1 cellular context compared by ENCODE assay signal in genomic region chr22:28669388-28669787, GRCh38.
A peak's percentile ranks its signal among the peaks of the same experiment; 100 is the strongest.
TF ChIP-seq lines count a peak whose summit lies in the region.

No MANE protein-coding gene starts in this region.

TF ChIP-seq in HepG2, 621 proteins besides CTCF, POLR2A, EP300 and RAD21 (continued from another document):
- no peak for TF ChIP-seq ZBTB46 (CRISPR knock-in tag; IDR thresholded peaks at IDR 0.05; ENCODE audit: borderline replicate concordance)
- TF ChIP-seq KLF16 (CRISPR knock-in tag; IDR thresholded peaks at IDR 0.05) = no peak
- no peak for TF ChIP-seq MTF2 (CRISPR knock-in tag; IDR thresholded peaks at IDR 0.05; ENCODE audit: borderline replicate concordance)
- TF ChIP-seq ZNF644 (CRISPR knock-in tag; IDR thresholded peaks at IDR 0.05; ENCODE audit: low read depth) = no peak
- no peak for TF ChIP-seq STAG1 (CRISPR knock-in tag; IDR thresholded peaks at IDR 0.05)
- TF ChIP-seq, protein P1, sequence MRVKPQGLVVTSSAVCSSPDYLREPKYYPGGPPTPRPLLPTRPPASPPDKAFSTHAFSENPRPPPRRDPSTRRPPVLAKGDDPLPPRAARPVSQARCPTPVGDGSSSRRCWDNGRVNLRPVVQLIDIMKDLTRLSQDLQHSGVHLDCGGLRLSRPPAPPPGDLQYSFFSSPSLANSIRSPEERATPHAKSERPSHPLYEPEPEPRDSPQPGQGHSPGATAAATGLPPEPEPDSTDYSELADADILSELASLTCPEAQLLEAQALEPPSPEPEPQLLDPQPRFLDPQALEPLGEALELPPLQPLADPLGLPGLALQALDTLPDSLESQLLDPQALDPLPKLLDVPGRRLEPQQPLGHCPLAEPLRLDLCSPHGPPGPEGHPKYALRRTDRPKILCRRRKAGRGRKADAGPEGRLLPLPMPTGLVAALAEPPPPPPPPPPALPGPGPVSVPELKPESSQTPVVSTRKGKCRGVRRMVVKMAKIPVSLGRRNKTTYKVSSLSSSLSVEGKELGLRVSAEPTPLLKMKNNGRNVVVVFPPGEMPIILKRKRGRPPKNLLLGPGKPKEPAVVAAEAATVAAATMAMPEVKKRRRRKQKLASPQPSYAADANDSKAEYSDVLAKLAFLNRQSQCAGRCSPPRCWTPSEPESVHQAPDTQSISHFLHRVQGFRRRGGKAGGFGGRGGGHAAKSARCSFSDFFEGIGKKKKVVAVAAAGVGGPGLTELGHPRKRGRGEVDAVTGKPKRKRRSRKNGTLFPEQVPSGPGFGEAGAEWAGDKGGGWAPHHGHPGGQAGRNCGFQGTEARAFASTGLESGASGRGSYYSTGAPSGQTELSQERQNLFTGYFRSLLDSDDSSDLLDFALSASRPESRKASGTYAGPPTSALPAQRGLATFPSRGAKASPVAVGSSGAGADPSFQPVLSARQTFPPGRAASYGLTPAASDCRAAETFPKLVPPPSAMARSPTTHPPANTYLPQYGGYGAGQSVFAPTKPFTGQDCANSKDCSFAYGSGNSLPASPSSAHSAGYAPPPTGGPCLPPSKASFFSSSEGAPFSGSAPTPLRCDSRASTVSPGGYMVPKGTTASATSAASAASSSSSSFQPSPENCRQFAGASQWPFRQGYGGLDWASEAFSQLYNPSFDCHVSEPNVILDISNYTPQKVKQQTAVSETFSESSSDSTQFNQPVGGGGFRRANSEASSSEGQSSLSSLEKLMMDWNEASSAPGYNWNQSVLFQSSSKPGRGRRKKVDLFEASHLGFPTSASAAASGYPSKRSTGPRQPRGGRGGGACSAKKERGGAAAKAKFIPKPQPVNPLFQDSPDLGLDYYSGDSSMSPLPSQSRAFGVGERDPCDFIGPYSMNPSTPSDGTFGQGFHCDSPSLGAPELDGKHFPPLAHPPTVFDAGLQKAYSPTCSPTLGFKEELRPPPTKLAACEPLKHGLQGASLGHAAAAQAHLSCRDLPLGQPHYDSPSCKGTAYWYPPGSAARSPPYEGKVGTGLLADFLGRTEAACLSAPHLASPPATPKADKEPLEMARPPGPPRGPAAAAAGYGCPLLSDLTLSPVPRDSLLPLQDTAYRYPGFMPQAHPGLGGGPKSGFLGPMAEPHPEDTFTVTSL (CRISPR knock-in tag; IDR thresholded peaks at IDR 0.05; ENCODE audit: borderline replicate concordance) = no peak
- TF ChIP-seq, protein P2, sequence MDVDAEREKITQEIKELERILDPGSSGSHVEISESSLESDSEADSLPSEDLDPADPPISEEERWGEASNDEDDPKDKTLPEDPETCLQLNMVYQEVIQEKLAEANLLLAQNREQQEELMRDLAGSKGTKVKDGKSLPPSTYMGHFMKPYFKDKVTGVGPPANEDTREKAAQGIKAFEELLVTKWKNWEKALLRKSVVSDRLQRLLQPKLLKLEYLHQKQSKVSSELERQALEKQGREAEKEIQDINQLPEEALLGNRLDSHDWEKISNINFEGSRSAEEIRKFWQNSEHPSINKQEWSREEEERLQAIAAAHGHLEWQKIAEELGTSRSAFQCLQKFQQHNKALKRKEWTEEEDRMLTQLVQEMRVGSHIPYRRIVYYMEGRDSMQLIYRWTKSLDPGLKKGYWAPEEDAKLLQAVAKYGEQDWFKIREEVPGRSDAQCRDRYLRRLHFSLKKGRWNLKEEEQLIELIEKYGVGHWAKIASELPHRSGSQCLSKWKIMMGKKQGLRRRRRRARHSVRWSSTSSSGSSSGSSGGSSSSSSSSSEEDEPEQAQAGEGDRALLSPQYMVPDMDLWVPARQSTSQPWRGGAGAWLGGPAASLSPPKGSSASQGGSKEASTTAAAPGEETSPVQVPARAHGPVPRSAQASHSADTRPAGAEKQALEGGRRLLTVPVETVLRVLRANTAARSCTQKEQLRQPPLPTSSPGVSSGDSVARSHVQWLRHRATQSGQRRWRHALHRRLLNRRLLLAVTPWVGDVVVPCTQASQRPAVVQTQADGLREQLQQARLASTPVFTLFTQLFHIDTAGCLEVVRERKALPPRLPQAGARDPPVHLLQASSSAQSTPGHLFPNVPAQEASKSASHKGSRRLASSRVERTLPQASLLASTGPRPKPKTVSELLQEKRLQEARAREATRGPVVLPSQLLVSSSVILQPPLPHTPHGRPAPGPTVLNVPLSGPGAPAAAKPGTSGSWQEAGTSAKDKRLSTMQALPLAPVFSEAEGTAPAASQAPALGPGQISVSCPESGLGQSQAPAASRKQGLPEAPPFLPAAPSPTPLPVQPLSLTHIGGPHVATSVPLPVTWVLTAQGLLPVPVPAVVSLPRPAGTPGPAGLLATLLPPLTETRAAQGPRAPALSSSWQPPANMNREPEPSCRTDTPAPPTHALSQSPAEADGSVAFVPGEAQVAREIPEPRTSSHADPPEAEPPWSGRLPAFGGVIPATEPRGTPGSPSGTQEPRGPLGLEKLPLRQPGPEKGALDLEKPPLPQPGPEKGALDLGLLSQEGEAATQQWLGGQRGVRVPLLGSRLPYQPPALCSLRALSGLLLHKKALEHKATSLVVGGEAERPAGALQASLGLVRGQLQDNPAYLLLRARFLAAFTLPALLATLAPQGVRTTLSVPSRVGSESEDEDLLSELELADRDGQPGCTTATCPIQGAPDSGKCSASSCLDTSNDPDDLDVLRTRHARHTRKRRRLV (CRISPR knock-in tag; IDR thresholded peaks at IDR 0.05) = no peak
- peak; percentile 90 to 92 for TF ChIP-seq MAFK (conservative IDR thresholded peaks at IDR 0.05 in 1 of 2, IDR thresholded peaks at IDR 0.05 in 1 of 2; ENCODE audit: low read length in 2 of 2)
- peak; percentile 84 for TF ChIP-seq MAFF (IDR thresholded peaks at IDR 0.05; ENCODE audit: low read depth, low read length)
- no peak for TF ChIP-seq PCBP2 (optimal IDR thresholded peaks at IDR 0.05; ENCODE audit: low read depth, low read length, poor library complexity, severe bottlenecking)
